8 cellular contexts compared by ENCODE assay signal in the genomic region with DNA sequence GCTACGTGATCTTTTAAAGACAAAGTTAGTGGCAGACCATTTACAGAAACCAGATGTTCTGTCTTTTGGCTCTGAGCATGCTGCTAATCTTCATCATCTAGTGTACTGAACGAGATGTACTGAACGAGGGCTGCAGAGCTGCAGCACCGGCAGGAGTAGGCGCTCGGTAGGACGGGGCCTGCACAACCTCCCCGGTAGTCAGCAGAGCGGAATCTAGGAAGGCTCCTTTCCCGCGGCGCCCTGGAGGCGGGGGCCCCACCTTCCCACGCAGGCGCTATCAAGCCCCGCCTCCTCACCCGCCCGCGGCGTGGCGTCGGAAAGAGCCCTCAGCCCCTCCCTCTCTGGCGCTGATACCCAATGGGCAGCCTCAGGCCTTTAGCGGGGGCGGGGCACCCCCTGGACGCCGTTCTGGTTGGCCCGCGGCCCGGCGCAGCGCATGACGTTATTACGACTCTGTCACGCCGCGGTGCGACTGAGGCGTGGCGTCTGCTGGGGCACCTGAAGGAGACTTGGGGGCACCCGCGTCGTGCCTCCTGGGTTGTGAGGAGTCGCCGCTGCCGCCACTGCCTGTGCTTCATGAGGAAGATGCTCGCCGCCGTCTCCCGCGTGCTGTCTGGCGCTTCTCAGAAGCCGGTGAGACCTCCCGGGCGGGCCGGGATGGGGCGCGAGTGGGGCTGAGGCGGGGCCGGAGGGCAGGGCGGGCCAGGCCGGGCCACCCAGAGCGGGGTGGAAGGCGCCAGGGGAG. TPM values are rescaled to one million over a fixed set of nuclear protein-coding genes. Genes with fewer than 3 reads are reported as not detected.
DNase-seq lines count a peak whose midpoint lies in the region; ATAC-seq and TF ChIP-seq lines count a peak whose summit lies in the region.

Gene PDHA1, plus strand, starts transcription at position 466 of the 745 bp plus-strand sequence. Its CDS starts 111 bp downstream, at position 577.

- H4K20me1 ChIP-seq in KMS-11 (ENCODE audit: insufficient read depth) = no peaks in the 10 kb centered on the region

- H3K4me1 ChIP-seq in KMS-11 (ENCODE audit: low read depth, poor library complexity, severe bottlenecking) (peaks cover 13% of the 10 kb centered on the region), Peyer's patch (peaks cover 0 to 3% (median 0%) of the 10 kb centered on the region in 4 donors), esophagus (ENCODE audit: control insufficient read depth in 2 of 2, insufficient read depth in 2 of 2, low read length in 1 of 2) (peaks cover 0 to 4% of the 10 kb centered on the region in 2 donors), muscle layer of duodenum (ENCODE audit: control insufficient read depth in 1 of 2, insufficient read depth in 2 of 2, low read length in 2 of 2) (peaks cover 0 to 15% of the 10 kb centered on the region in 2 donors)

- H3K27me3 ChIP-seq in KMS-11 (ENCODE audit: insufficient read depth, low read depth) (no peaks in the 10 kb centered on the region), Peyer's patch (no peaks in the 10 kb centered on the region), esophagus (ENCODE audit: control insufficient read depth in 1 of 2, insufficient read depth in 2 of 2, low read length in 2 of 2) (no peaks in the 10 kb centered on the region), muscle layer of duodenum (ENCODE audit: low read depth, low read length) (no peaks in the 10 kb centered on the region)

- peak within 1 kb of the TSS; percentile 87 for H2AFZ ChIP-seq in KMS-11 (ENCODE audit: low read depth)

- TF ChIP-seq POLR2A in Peyer's patch (IDR thresholded peaks at IDR 0.05) = peak; percentile 70 to 76

- H3K4me2 ChIP-seq in KMS-11 = peak within 1 kb of the TSS; percentile 68

- H3K27ac ChIP-seq in KMS-11 = peak within 1 kb of the TSS; percentile 33; the same call in 1 of the 2 replicates
- H3K27ac ChIP-seq in Peyer's patch = peak within 1 kb of the TSS; percentile 79 to 95 (median 90)
- peak within 1 kb of the TSS; percentile 92 for H3K27ac ChIP-seq in esophagus (ENCODE audit: low read depth in 2 of 2, low read length in 1 of 2)
- H3K27ac ChIP-seq in muscle layer of duodenum (ENCODE audit: low read length) = peak within 1 kb of the TSS; percentile 83

- H3K4me3 ChIP-seq in KMS-11 (IDR thresholded peaks at IDR 0.05; ENCODE audit: insufficient read depth, low read depth, low read length) = no peak within 1 kb of the TSS
- peak within 1 kb of the TSS; percentile 61 to 91 (median 72) for H3K4me3 ChIP-seq in Peyer's patch
- H3K4me3 ChIP-seq in esophagus (ENCODE audit: low read depth in 1 of 2, low read length in 2 of 2) = peak within 1 kb of the TSS; percentile 55 to 89
- peak within 1 kb of the TSS; percentile 72 to 77 for H3K4me3 ChIP-seq in muscle layer of duodenum (ENCODE audit: low read depth in 1 of 2, low read length in 2 of 2)

- peak; percentile 97 for ATAC-seq in GM21737 (IDR thresholded peaks at IDR 0.05; ENCODE audit: unreplicated experiment)

- H3K9ac ChIP-seq in KMS-11 = peak within 1 kb of the TSS; percentile 74; the same call in 1 of the 2 replicates

- TF ChIP-seq CTCF in KMS-11 (conservative IDR thresholded peaks at IDR 0.05; ENCODE audit: low read depth, low read length) = no peak
- TF ChIP-seq CTCF in Peyer's patch (IDR thresholded peaks at IDR 0.05) = peak in 1 of 6 experiments; percentile 2

- H3K36me3 ChIP-seq in KMS-11 (ENCODE audit: insufficient read depth) (no peaks in the 10 kb centered on the region), Peyer's patch (no peaks in the 10 kb centered on the region), esophagus (ENCODE audit: control insufficient read depth in 2 of 2, insufficient read depth in 2 of 2, low read length in 1 of 2) (no peaks in the 10 kb centered on the region), muscle layer of duodenum (ENCODE audit: control insufficient read depth in 1 of 2, insufficient read depth in 2 of 2, low read length in 2 of 2) (no peaks in the 10 kb centered on the region)

- peaks cover 40% of the 10 kb centered on the region for H3K79me2 ChIP-seq in KMS-11 (ENCODE audit: insufficient read depth, low read depth)

- H3K9me3 ChIP-seq in Peyer's patch = no peaks in the 10 kb centered on the region
- H3K9me3 ChIP-seq in esophagus (ENCODE audit: control insufficient read depth in 2 of 2, insufficient read depth in 1 of 2, low read depth in 1 of 2, low read length in 1 of 2) = peaks cover 0 to 5% of the 10 kb centered on the region in 2 donors
- H3K9me3 ChIP-seq in muscle layer of duodenum (ENCODE audit: control insufficient read depth in 1 of 2, low read length in 2 of 2) = no peaks in the 10 kb centered on the region

- 1 to 29% methylated on average over 41 to 64 of the region's 64 CpGs for WGBS in esophagus, 2 donors

- DNase-seq in DMS53 treated with DMSO at 0.1 percent for 48 hours (lab: John Stamatoyannopoulos, UW; ENCODE audit: unreplicated experiment) = peak; percentile 87
- DNase-seq in Peyer's patch = peak; percentile 90 to 97 (median 94)
- peak; percentile 91 to 92 for DNase-seq in activated T-cell treated with anti-CD3 and anti-CD28 coated beads, Interleukin-2, amount 50 U/mL, for 48 hours
- DNase-seq in stimulated activated CD8-positive, alpha-beta memory T cell treated with anti-CD3 and anti-CD28 coated beads, Interleukin-7, amount 100 ng/mL, for 4 hours (ENCODE audit: low read depth in 2 of 2) = peak; percentile 87 to 90

RNA-seq across cellular contexts. Expression of gene PDHA1, which starts in this region (rescaled TPM):
- total RNA-seq in Peyer's patch = 100 to 1,000 TPM; 145 to 276 (median 200) TPM
- 100 to 1,000 TPM; 131 to 174 TPM for polyA plus RNA-seq in esophagus

Comparison
In these comparisons a context has a peak if more than half of its experiments do, and no peak if none do; other contexts are left out.
1. H3K27ac ChIP-seq: peak in every context shown above with its lines; median percentile 92 in esophagus; 90 in Peyer's patch; 83 in muscle layer of duodenum; 33 in KMS-11.